ENCODE assay signal across 28 cellular contexts in genomic region chr4:129804458-129804981, GRCh38.
A peak's percentile ranks its signal among the peaks of the same experiment; 100 is the strongest.
DNase-seq lines count a peak whose midpoint lies in the region; TF ChIP-seq lines count a peak whose summit lies in the region.
"Had no signal": no experiment of that assay in that cellular context is flagged by ENCODE, and none has a peak within 500 bp of the region (broad histone marks: within the 10 kb centered on the region; RNA-seq: fewer than 3 reads in every experiment).

No MANE protein-coding gene starts in this region.

- H3K27ac ChIP-seq in neural progenitor cell: no peak overlapping the region
- H3K27ac ChIP-seq: SJSA1, thoracic aorta, vagina had no signal

- no peaks in the 10 kb centered on the region for H4K20me1 ChIP-seq in neural progenitor cell (ENCODE audit: low read depth)

- peak overlapping the region; percentile 58 for H2AFZ ChIP-seq in neural progenitor cell (replicated peaks)

- no peaks in the 10 kb centered on the region for H3K36me3 ChIP-seq in neural progenitor cell
- H3K36me3 ChIP-seq: BE2C, SJSA1, thoracic aorta, vagina had no signal

- H3K4me3 Mint-ChIP-seq in neural progenitor cell: no peak overlapping the region
- H3K4me3 Mint-ChIP-seq: activated CD4-positive, alpha-beta memory T cell treated with anti-CD3 and anti-CD28 coated beads, Interleukin-2, amount 10 ng/mL, durations not matched to agents 7 days and 5 days; activated T-helper 17 cell treated with anti-CD3 and anti-CD28 coated beads, Interleukin-2, amount 50 U/mL, for 72 hours; CD8-positive, alpha-beta memory T cell; natural killer cell treated with Interleukin-12 subunit alpha and Interleukin-12 subunit beta and Interleukin-15 and Interleukin-18, amount 100 ng/mL, for 72 hours; T-helper 1 cell treated with Interleukin-12 subunit alpha and Interleukin-12 subunit beta and Interleukin-4 antibody, amounts not matched to agents 30 μg/mL and 1 μg/mL, for 36 hours had no signal

- H3K9ac ChIP-seq in neural progenitor cell: no peak overlapping the region

- peaks cover 7% of the 10 kb centered on the region for H3K4me1 ChIP-seq in neural progenitor cell
- H3K4me1 ChIP-seq: vagina had no signal

- no peaks in the 10 kb centered on the region for H3K27me3 ChIP-seq in neural progenitor cell
- H3K27me3 ChIP-seq: BE2C, SJSA1, vagina had no signal

- peak overlapping the region; percentile 15 for H3K27ac Mint-ChIP-seq in neural progenitor cell
- H3K27ac Mint-ChIP-seq: activated CD4-positive, alpha-beta memory T cell treated with anti-CD3 and anti-CD28 coated beads, Interleukin-2, amount 10 ng/mL, durations not matched to agents 7 days and 5 days; activated naive CD4-positive, alpha-beta T cell treated with anti-CD3 and anti-CD28 coated beads, Interleukin-2, amount 50 U/mL, for 72 hours; activated T-helper 17 cell treated with anti-CD3 and anti-CD28 coated beads, Interleukin-2, amount 50 U/mL, for 72 hours; CD8-positive, alpha-beta memory T cell; natural killer cell treated with Interleukin-12 subunit alpha and Interleukin-12 subunit beta and Interleukin-15 and Interleukin-18, amount 100 ng/mL, for 72 hours; T-helper 1 cell treated with Interleukin-12 subunit alpha and Interleukin-12 subunit beta and Interleukin-4 antibody, amounts not matched to agents 30 μg/mL and 1 μg/mL, for 36 hours had no signal

- H3K27me3 Mint-ChIP-seq in neural progenitor cell (ENCODE audit: insufficient read depth, low read depth): no peaks in the 10 kb centered on the region
- H3K27me3 Mint-ChIP-seq: activated CD4-positive, alpha-beta memory T cell treated with anti-CD3 and anti-CD28 coated beads, Interleukin-2, amount 10 ng/mL, durations not matched to agents 7 days and 5 days; activated T-helper 17 cell treated with anti-CD3 and anti-CD28 coated beads, Interleukin-2, amount 50 U/mL, for 72 hours; CD8-positive, alpha-beta memory T cell; natural killer cell treated with Interleukin-12 subunit alpha and Interleukin-12 subunit beta and Interleukin-15 and Interleukin-18, amount 100 ng/mL, for 72 hours had no signal

- TF ChIP-seq CTCF in neural progenitor cell (IDR thresholded peaks at IDR 0.05): no peak

- peak overlapping the region; percentile 11 for H3K4me2 ChIP-seq in neural progenitor cell

- no peaks in the 10 kb centered on the region for H3K79me2 ChIP-seq in neural progenitor cell (ENCODE audit: low read depth)

- H3K4me1 Mint-ChIP-seq in neural progenitor cell: peaks cover 20% of the 10 kb centered on the region
- H3K4me1 Mint-ChIP-seq: activated CD4-positive, alpha-beta memory T cell treated with anti-CD3 and anti-CD28 coated beads, Interleukin-2, amount 10 ng/mL, durations not matched to agents 7 days and 5 days; activated T-helper 17 cell treated with anti-CD3 and anti-CD28 coated beads, Interleukin-2, amount 50 U/mL, for 72 hours; CD8-positive, alpha-beta memory T cell had no signal

- H3K9me3 ChIP-seq in neural progenitor cell (ENCODE audit: low read depth): no peaks in the 10 kb centered on the region
- H3K9me3 ChIP-seq: BE2C, mucosa of descending colon, SJSA1, thoracic aorta, vagina had no signal

- DNase-seq in NCI-H345 (lab: John Stamatoyannopoulos, UW): peak; percentile 56
- DNase-seq in NCI-H345 treated with DMSO at 0.1 percent for 48 hours (lab: John Stamatoyannopoulos, UW; ENCODE audit: unreplicated experiment): no peak
- DNase-seq in NCI-H1105 treated with DMSO at 0.1 percent for 48 hours (lab: John Stamatoyannopoulos, UW): peak; percentile 89
- DNase-seq in NCI-H526 treated with DMSO at 0.1 percent for 48 hours (lab: John Stamatoyannopoulos, UW): peak; percentile 48
- DNase-seq in neural progenitor cell (ENCODE audit: low spot score): peak; percentile 9
- DNase-seq in HUDEP-2 (lab: John Stamatoyannopoulos, UW; ENCODE audit: unreplicated experiment in 76 of 76): no peak
- no peak for DNase-seq in NCI-H82 treated with DMSO at 0.1 percent for 48 hours (lab: John Stamatoyannopoulos, UW; ENCODE audit: unreplicated experiment)
- no peak for DNase-seq in RPMI8226
- DNase-seq: activated CD4-positive, alpha-beta memory T cell treated with anti-CD3 and anti-CD28 coated beads, Interleukin-2, amount 10 ng/mL, durations not matched to agents 7 days and 5 days; activated CD4-positive, CD25-positive, alpha-beta regulatory T cell treated with anti-CD3 and anti-CD28 coated beads, Interleukin-2, amount 50 U/mL, for 72 hours; BE2C; CD8-positive, alpha-beta memory T cell; DMS53; effector CD8-positive, alpha-beta T cell; GF-D8; H7; head of caudate nucleus; kidney; mucosa of descending colon; NCI-H146; stimulated activated naive CD8-positive, alpha-beta T cell treated with anti-CD3 and anti-CD28 coated beads, Interleukin-15, Interleukin-2, amounts not matched to agents 100 U/mL and 50 U/mL, for 24 hours had no signal

- H3K36me3 Mint-ChIP-seq in neural progenitor cell: no peaks in the 10 kb centered on the region
- H3K36me3 Mint-ChIP-seq: activated naive CD4-positive, alpha-beta T cell treated with anti-CD3 and anti-CD28 coated beads, Interleukin-2, amount 50 U/mL, for 72 hours; CD8-positive, alpha-beta memory T cell had no signal

- no peaks in the 10 kb centered on the region for H3K9me3 Mint-ChIP-seq in neural progenitor cell
- H3K9me3 Mint-ChIP-seq: T-helper 1 cell treated with Interleukin-12 subunit alpha and Interleukin-12 subunit beta and Interleukin-4 antibody, amounts not matched to agents 30 μg/mL and 1 μg/mL, for 36 hours had no signal

- H3F3A ChIP-seq in neural progenitor cell (ENCODE audit: low read depth): no peaks in the 10 kb centered on the region

- no peak overlapping the region for H3K4me3 ChIP-seq in neural progenitor cell
- H3K4me3 ChIP-seq: mucosa of descending colon, SJSA1, thoracic aorta, vagina had no signal

Comparison
In these comparisons a context has a peak if more than half of its experiments do, and no peak if none do; other contexts are left out.
1. DNase-seq: peak in NCI-H345 (single experiment), NCI-H1105 treated with DMSO at 0.1 percent for 48 hours (single experiment), NCI-H526 treated with DMSO at 0.1 percent for 48 hours (single experiment) and neural progenitor cell (single experiment); none in NCI-H345 treated with DMSO at 0.1 percent for 48 hours (single experiment), HUDEP-2 (0 of 76), NCI-H82 treated with DMSO at 0.1 percent for 48 hours (single experiment) and RPMI8226 (single experiment).